12 cellular contexts compared by ENCODE assay signal in the genomic region with DNA sequence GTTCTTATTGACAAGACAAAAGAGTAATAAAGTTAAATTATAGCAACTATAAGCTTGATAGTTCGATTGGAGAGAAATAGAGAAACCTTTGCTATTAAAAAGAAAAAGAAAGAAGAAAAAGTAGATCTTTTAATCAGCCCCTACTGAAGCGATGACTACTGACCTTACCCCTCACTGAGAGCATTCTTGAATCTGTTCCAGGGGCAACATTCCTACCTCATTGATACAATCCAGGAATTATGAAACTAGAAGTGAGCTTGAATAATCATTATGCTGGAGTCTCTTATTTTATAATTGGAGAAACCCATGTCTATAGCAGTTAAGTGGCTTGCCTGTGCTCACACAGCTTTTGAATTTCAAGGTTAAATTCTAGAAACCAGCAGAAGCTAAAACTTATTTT.
DNase-seq lines count a peak whose midpoint lies in the region; ATAC-seq and TF ChIP-seq lines count a peak whose summit lies in the region.
"Had no signal": no experiment of that assay in that cellular context is flagged by ENCODE, and none has a peak within 500 bp of the region (broad histone marks: within the 10 kb centered on the region; RNA-seq: fewer than 3 reads in every experiment).

No MANE protein-coding gene starts in this region.

- no peak overlapping the region for H3K27ac ChIP-seq in PC-3 (ENCODE audit: low read length)

- no peaks in the 10 kb centered on the region for H3F3A ChIP-seq in PC-3 (ENCODE audit: low read length, unreplicated experiment)

- CTCF ChIA-PET in PC-3 (lab: Charles Lee), result no interaction called here

- H3K36me3 ChIP-seq in PC-3 (ENCODE audit: low read depth, low read length), result no peaks in the 10 kb centered on the region

- ATAC-seq in PC-3 (peak; percentile 38; the same call in 1 of the 2 replicates), omental fat pad (ENCODE audit: low FRiP score) (peak; percentile 89), Right ventricle myocardium superior (ENCODE audit: poor library complexity) (no peak), GM19324 (IDR thresholded peaks at IDR 0.05; ENCODE audit: low FRiP score, unreplicated experiment) (no peak)
- ATAC-seq: Panc1 had no signal

- peak; percentile 93 for DNase-seq in AG10803 (ENCODE audit: low read depth)
- DNase-seq in PC-3, result peak; percentile 63
- DNase-seq in epithelial cell of esophagus (ENCODE audit: low read depth), result peak; percentile 84
- no peak for DNase-seq in omental fat pad (ENCODE audit: low spot score)
- no peak for DNase-seq in Right ventricle myocardium superior
- no peak for DNase-seq in COLO829 (ENCODE audit: low spot score)
- no peak for DNase-seq in glutamatergic neuron
- DNase-seq: activated naive CD8-positive, alpha-beta T cell treated with anti-CD3 and anti-CD28 coated beads for 36 hours; occipital lobe had no signal

- H4K20me1 ChIP-seq in PC-3 (ENCODE audit: low read length), result no peaks in the 10 kb centered on the region

- BruUV-seq in PC-3 (replicated peaks; lab: Mats Ljungman, UMichigan), result no TSS peak

- H3K4me1 ChIP-seq in PC-3 (ENCODE audit: insufficient read depth, low read length), result peaks cover 5% of the 10 kb centered on the region; the same call in 1 of the 2 replicates

- no peak overlapping the region for H3K4me2 ChIP-seq in PC-3 (ENCODE audit: low read length)

- TF ChIP-seq CTCF in AG10803 (conservative IDR thresholded peaks at IDR 0.05; ENCODE audit: low read length) (no peak), PC-3 (conservative IDR thresholded peaks at IDR 0.05; ENCODE audit: low read depth, low read length) (no peak), epithelial cell of esophagus (IDR thresholded peaks at IDR 0.05; ENCODE audit: insufficient read depth, low read depth, low read length, missing control alignments) (no peak), omental fat pad (IDR thresholded peaks at IDR 0.05) (no peak), glutamatergic neuron (IDR thresholded peaks at IDR 0.05; ENCODE audit: partially characterized antibody, unreplicated experiment) (no peak)

- no peak overlapping the region for H3K4me3 Mint-ChIP-seq in glutamatergic neuron (ENCODE audit: unreplicated experiment)
- H3K4me3 Mint-ChIP-seq: activated naive CD8-positive, alpha-beta T cell treated with anti-CD3 and anti-CD28 coated beads for 36 hours; CD14-positive monocyte had no signal

- H3K4me1 Mint-ChIP-seq in glutamatergic neuron (ENCODE audit: low read depth, unreplicated experiment), result no peaks in the 10 kb centered on the region
- H3K4me1 Mint-ChIP-seq: activated naive CD8-positive, alpha-beta T cell treated with anti-CD3 and anti-CD28 coated beads for 36 hours; CD14-positive monocyte had no signal

- H3K27me3 ChIP-seq in PC-3 (ENCODE audit: low read length), result peaks cover 62% of the 10 kb centered on the region

- no peaks in the 10 kb centered on the region for H3K27me3 Mint-ChIP-seq in glutamatergic neuron (ENCODE audit: unreplicated experiment)
- H3K27me3 Mint-ChIP-seq: activated naive CD8-positive, alpha-beta T cell treated with anti-CD3 and anti-CD28 coated beads for 36 hours had no signal

- no peaks in the 10 kb centered on the region for H3K9me2 ChIP-seq in PC-3 (replicated peaks; ENCODE audit: low read length)

- no peaks in the 10 kb centered on the region for H3K9me3 ChIP-seq in PC-3 (ENCODE audit: low read length)

- POLR2A ChIA-PET in PC-3 (lab: Charles Lee; ENCODE audit: unreplicated experiment), result no interaction called here

- no peaks in the 10 kb centered on the region for H3K79me2 ChIP-seq in PC-3 (ENCODE audit: low read length)

- no peak overlapping the region for H3K4me3 ChIP-seq in AG10803 (ENCODE audit: low read length)
- no peak overlapping the region for H3K4me3 ChIP-seq in PC-3 (ENCODE audit: low read length)
- H3K4me3 ChIP-seq in epithelial cell of esophagus (ENCODE audit: low read length), result no peak overlapping the region

- H3K27ac Mint-ChIP-seq in glutamatergic neuron (ENCODE audit: unreplicated experiment), result no peak overlapping the region
- H3K27ac Mint-ChIP-seq: activated naive CD8-positive, alpha-beta T cell treated with anti-CD3 and anti-CD28 coated beads for 36 hours; CD14-positive monocyte had no signal

- H3K9ac ChIP-seq in PC-3 (ENCODE audit: low read length), result no peak overlapping the region

- H3K9me3 Mint-ChIP-seq in glutamatergic neuron (ENCODE audit: unreplicated experiment), result no peaks in the 10 kb centered on the region
- H3K9me3 Mint-ChIP-seq: activated naive CD8-positive, alpha-beta T cell treated with anti-CD3 and anti-CD28 coated beads for 36 hours had no signal

- H2AFZ ChIP-seq in PC-3 (ENCODE audit: low read length), result no peak overlapping the region

- H3K36me3 Mint-ChIP-seq in glutamatergic neuron (ENCODE audit: unreplicated experiment), result no peaks in the 10 kb centered on the region
- H3K36me3 Mint-ChIP-seq: activated naive CD8-positive, alpha-beta T cell treated with anti-CD3 and anti-CD28 coated beads for 36 hours; CD14-positive monocyte had no signal

- intact Hi-C loops in PC-3 (cut with micrococcal nuclease) (no loop called here), Right ventricle myocardium superior (cut with DNase I) (no loop called here)

Comparison
In these comparisons a context has a peak if more than half of its experiments do, and no peak if none do; other contexts are left out.
1. DNase-seq: peak in AG10803 (single experiment), PC-3 (single experiment) and epithelial cell of esophagus (single experiment); none in omental fat pad (single experiment), Right ventricle myocardium superior (single experiment), COLO829 (single experiment) and glutamatergic neuron (single experiment).
2. ATAC-seq: peak in PC-3 (single experiment) and omental fat pad (single experiment); none in Right ventricle myocardium superior (single experiment) and GM19324 (single experiment).